In genomic region chr15:92714071-92714456, GRCh38 we compare ENCODE assay signal across 8 cellular contexts. TPM values are rescaled to one million over a fixed set of nuclear protein-coding genes. Genes with fewer than 3 reads are reported as not detected.
DNase-seq lines count a peak whose midpoint lies in the region; ATAC-seq and TF ChIP-seq lines count a peak whose summit lies in the region.

No MANE protein-coding gene starts in this region.

- H3K4me3 ChIP-seq in AG09309 (ENCODE audit: control insufficient read depth, low read depth, low read length) (peak overlapping the region; percentile 64), HUES6 (ENCODE audit: low read depth, low read length) (peak overlapping the region; percentile 65), ascending aorta (peak overlapping the region; percentile 64 to 70), right cardiac atrium (ENCODE audit: low read length) (peak overlapping the region; percentile 57)

- peak overlapping the region; percentile 87 for H3K9ac ChIP-seq in HUES6 (ENCODE audit: low read length)

- H3K36me3 ChIP-seq in HUES6 (ENCODE audit: control insufficient read depth, insufficient read depth, low read length) = no peaks in the 10 kb centered on the region
- no peaks in the 10 kb centered on the region for H3K36me3 ChIP-seq in ascending aorta

- no peak overlapping the region for H3K27ac Mint-ChIP-seq in progenitor cell of endocrine pancreas

- peak overlapping the region; percentile 78 for H3K4me3 Mint-ChIP-seq in progenitor cell of endocrine pancreas (ENCODE audit: low read depth)

- H3K9me3 ChIP-seq in HUES6 (ENCODE audit: control insufficient read depth, insufficient read depth, low read depth, low read length) (peaks cover 10% of the 10 kb centered on the region), ascending aorta (no peaks in the 10 kb centered on the region), right cardiac atrium (ENCODE audit: control insufficient read depth, low read length) (no peaks in the 10 kb centered on the region)

- no peaks in the 10 kb centered on the region for H3K36me3 Mint-ChIP-seq in progenitor cell of endocrine pancreas (ENCODE audit: insufficient read depth)

- H3K9me3 Mint-ChIP-seq in progenitor cell of endocrine pancreas (ENCODE audit: low read depth) = no peaks in the 10 kb centered on the region

- DNase-seq in AG09309 (ENCODE audit: low read depth) (peak; percentile 38), ascending aorta (ENCODE audit: low spot score in 2 of 2) (no peak), right cardiac atrium (peak; percentile 30 to 59 (median 59)), progenitor cell of endocrine pancreas (ENCODE audit: low spot score, unreplicated experiment) (no peak), NOMO-1 treated with dmso at 0.1 percent for 144 hours (lab: John Stamatoyannopoulos, UW; ENCODE audit: unreplicated experiment) (no peak), GF-D8 (lab: John Stamatoyannopoulos, UW) (no peak)

- H3K4me1 Mint-ChIP-seq in progenitor cell of endocrine pancreas (ENCODE audit: low read depth) = peaks cover 2% of the 10 kb centered on the region

- TF ChIP-seq CTCF in AG09309 (IDR thresholded peaks at IDR 0.05; ENCODE audit: control insufficient read depth, insufficient read depth, low read depth, low read length, missing control alignments) (no peak), ascending aorta (IDR thresholded peaks at IDR 0.05) (no peak), progenitor cell of endocrine pancreas (IDR thresholded peaks at IDR 0.05; ENCODE audit: unreplicated experiment) (no peak)

- H3K27me3 Mint-ChIP-seq in progenitor cell of endocrine pancreas = peaks cover 35% of the 10 kb centered on the region

- H3K27ac ChIP-seq in HUES6 (ENCODE audit: low read depth, low read length) (no peak overlapping the region), ascending aorta (peak overlapping the region; percentile 62 to 83), right cardiac atrium (ENCODE audit: low read length) (peak overlapping the region; percentile 7)

- peaks cover 9% of the 10 kb centered on the region; the same call in 1 of the 2 replicates for H3K4me1 ChIP-seq in HUES6 (ENCODE audit: control insufficient read depth, insufficient read depth, low read length)
- H3K4me1 ChIP-seq in ascending aorta = no peaks in the 10 kb centered on the region
- H3K4me1 ChIP-seq in right cardiac atrium (ENCODE audit: control insufficient read depth, insufficient read depth, low read length) = no peaks in the 10 kb centered on the region

- H3K27me3 ChIP-seq in HUES6 (ENCODE audit: control insufficient read depth, insufficient read depth, low read length) = peaks cover 6% of the 10 kb centered on the region; the same call in 1 of the 2 replicates
- no peaks in the 10 kb centered on the region for H3K27me3 ChIP-seq in ascending aorta
- H3K27me3 ChIP-seq in right cardiac atrium (ENCODE audit: control insufficient read depth, insufficient read depth) = no peaks in the 10 kb centered on the region

- intact Hi-C loops in ascending aorta (cut with DNase I) = loop anchor here (5.0 to 10.0 kb wide), 2 partner anchors 102 to 619 kb away; no protein-coding TSS in a partner anchor
- intact Hi-C loops in right cardiac atrium (cut with DNase I) = loop anchor here in 3 of 4 donors (2.0 to 10.0 kb wide), 4 partner anchors 99 to 619 kb away; no protein-coding TSS in a partner anchor

- 1% methylated on average over 16 of the region's 16 CpGs for WGBS in right cardiac atrium

- peak; percentile 27 for ATAC-seq in GM18517 (IDR thresholded peaks at IDR 0.05; ENCODE audit: unreplicated experiment)
- ATAC-seq in right cardiac atrium = peak; percentile 57 to 60

RNA-seq across cellular contexts. Expression of gene FAM174B, which starts 58.5 kb away (rescaled TPM):
- total RNA-seq in ascending aorta (5.2 TPM), right cardiac atrium (10 to 100 TPM in 2 of 4 donors, 1 to 10 TPM in 2; 6.7 to 13.2 (median 10.3) TPM), progenitor cell of endocrine pancreas (33.4 and 37.0 TPM in 2 replicates)
- polyA plus RNA-seq in right cardiac atrium = 7.3 TPM

Comparison
In these comparisons a context has a peak if more than half of its experiments do, and no peak if none do; other contexts are left out.
1. DNase-seq: peak in AG09309 (single experiment) and right cardiac atrium (3 of 3); none in ascending aorta (0 of 2), progenitor cell of endocrine pancreas (single experiment), NOMO-1 treated with dmso at 0.1 percent for 144 hours (single experiment) and GF-D8 (single experiment).
2. Peak in every context shown above with its lines, with median percentiles within 50 percentile points of each other: H3K4me3 ChIP-seq.